12 cellular contexts compared by ENCODE assay signal in the genomic region with DNA sequence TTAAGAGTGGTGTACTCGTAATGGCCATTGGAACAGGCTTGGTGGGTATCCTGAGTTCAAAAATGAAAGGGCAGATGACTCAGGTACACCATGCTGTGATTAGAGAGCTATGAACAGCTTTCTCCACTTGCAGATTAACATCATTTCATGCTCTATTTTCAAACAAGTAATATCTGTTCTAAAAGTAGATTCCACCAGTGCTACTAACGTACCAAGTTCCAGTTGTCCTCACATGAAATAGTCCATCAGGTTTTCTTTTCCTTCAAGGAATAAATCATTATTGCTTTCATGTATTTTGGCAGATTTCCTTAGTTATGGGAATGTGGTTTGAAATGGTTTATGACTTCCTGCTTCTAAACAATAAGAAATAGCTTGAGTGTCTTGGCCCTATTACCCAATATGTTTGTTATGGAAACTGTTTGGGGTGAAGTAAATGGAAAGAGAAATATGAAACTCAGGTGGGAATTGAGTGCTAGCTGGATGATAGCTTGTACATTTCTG. TPM values are rescaled to one million over a fixed set of nuclear protein-coding genes. Genes with fewer than 3 reads are reported as not detected.
A peak's percentile ranks its signal among the peaks of the same experiment; 100 is the strongest.
DNase-seq lines count a peak whose midpoint lies in the region; ATAC-seq and TF ChIP-seq lines count a peak whose summit lies in the region.
"Had no signal": no experiment of that assay in that cellular context is flagged by ENCODE, and none has a peak within 500 bp of the region (broad histone marks: within the 10 kb centered on the region; RNA-seq: fewer than 3 reads in every experiment).

No MANE protein-coding gene starts in this region.

- ATAC-seq in sciatic nerve (peak; percentile 44), HG03108 (IDR thresholded peaks at IDR 0.05; ENCODE audit: unreplicated experiment) (no peak)

- CTCF ChIA-PET in HEK293T (lab: Yijun Ruan, JAX): interaction anchor here (0.7 kb wide), 1 partner anchor 18 kb away, joined by 4 read pairs; no protein-coding TSS in a partner anchor

- TF ChIP-seq CTCF in GM13976 (IDR thresholded peaks at IDR 0.05; ENCODE audit: borderline replicate concordance, control extremely low read depth, extremely low read depth, insufficient read depth, missing control alignments): no peak

- intact Hi-C loops in sciatic nerve (cut with DNase I): no loop called here

- DNase-seq in HEK293T (ENCODE audit: extremely low spot score): no peak
- peak; percentile 3 for DNase-seq in RKO (ENCODE audit: low spot score)
- DNase-seq in fibroblast of gingiva (ENCODE audit: low read depth): peak; percentile 64
- DNase-seq in sciatic nerve (ENCODE audit: low spot score): no peak
- no peak for DNase-seq in NCI-H345 treated with DMSO at 0.1 percent for 48 hours (lab: John Stamatoyannopoulos, UW; ENCODE audit: unreplicated experiment)
- no peak for DNase-seq in GM13976 (ENCODE audit: low spot score)
- DNase-seq in mesenteric fat pad (ENCODE audit: low spot score): no peak
- DNase-seq: activated naive CD8-positive, alpha-beta T cell treated with anti-CD3 and anti-CD28 coated beads, Interleukin-2, amount 10 ng/mL, durations not matched to agents 7 days and 5 days; heart left ventricle; NCI-H524; tibial artery had no signal

- in situ Hi-C loops in GM13976 (cut with MboI; ENCODE audit: low sequenced_read_pairs, unreplicated experiment): no loop called here

- POLR2A ChIA-PET in HEK293T (lab: Yijun Ruan, JAX): no interaction called here

TF ChIP-seq in HEK293T, 16 proteins besides CTCF, POLR2A, EP300 and RAD21:
- 0 out of 2 replicates have a peak, but pooled peaks have one; percentile 3 for TF ChIP-seq PKNOX1 (IDR thresholded peaks at IDR 0.05)
- no peak for TF ChIP-seq BHLHE40 (IDR thresholded peaks at IDR 0.05; ENCODE audit: borderline replicate concordance)

RNA-seq across cellular contexts. Expression of gene PCDH7, which starts 49.9 kb away (rescaled TPM):
- 12.9 TPM for total RNA-seq in sciatic nerve
- total RNA-seq in mesenteric fat pad: 0.93 TPM
- total RNA-seq: activated naive CD8-positive, alpha-beta T cell treated with anti-CD3 and anti-CD28 coated beads, Interleukin-2, amount 10 ng/mL, durations not matched to agents 7 days and 5 days had no signal

Comparison
In these comparisons a context has a peak if more than half of its experiments do, and no peak if none do; other contexts are left out.
1. DNase-seq: peak in RKO (single experiment) and fibroblast of gingiva (single experiment); none in HEK293T (single experiment), sciatic nerve (single experiment), NCI-H345 treated with DMSO at 0.1 percent for 48 hours (single experiment), GM13976 (single experiment) and mesenteric fat pad (single experiment).